29 cellular contexts compared by ENCODE assay signal in the genomic region with DNA sequence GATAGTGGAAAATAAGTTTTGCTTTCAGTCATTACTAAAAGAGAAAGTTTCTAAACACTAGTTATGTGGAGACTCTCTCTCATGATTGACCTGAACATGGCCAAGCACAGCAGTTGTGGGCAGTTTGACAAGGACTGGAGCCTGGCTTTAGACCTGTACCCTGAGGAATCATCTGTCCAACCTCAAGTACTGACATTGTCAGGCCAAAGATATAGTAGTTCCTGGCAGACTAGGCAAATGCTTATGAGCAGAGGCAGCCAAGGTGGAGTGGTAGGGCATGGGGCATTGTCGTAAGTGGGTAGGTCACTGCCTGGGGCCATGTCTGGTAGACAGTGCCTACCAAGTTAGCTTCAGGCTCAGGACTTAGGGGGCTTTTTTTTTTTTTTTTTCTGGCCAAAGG. TPM values are rescaled to one million over a fixed set of nuclear protein-coding genes. Genes with fewer than 3 reads are reported as not detected.
"Had no signal": no experiment of that assay in that cellular context is flagged by ENCODE, and none has a peak within 500 bp of the region (broad histone marks: within the 10 kb centered on the region; RNA-seq: fewer than 3 reads in every experiment).

No MANE protein-coding gene starts in this region.

- H3K4me3 ChIP-seq: esophagus squamous epithelium, gastroesophageal sphincter had no signal

- H3K27me3 ChIP-seq: brain microvascular endothelial cell, esophagus squamous epithelium, gastroesophageal sphincter had no signal

- H3K27ac ChIP-seq: brain microvascular endothelial cell, epithelial cell of prostate, esophagus squamous epithelium, gastroesophageal sphincter had no signal

- H3K36me3 ChIP-seq: brain microvascular endothelial cell, esophagus squamous epithelium, gastroesophageal sphincter had no signal

- DNase-seq: activated CD4-positive, alpha-beta memory T cell treated with anti-CD3 and anti-CD28 coated beads, Interleukin-2, amount 10 ng/mL, durations not matched to agents 7 days and 5 days; activated CD4-positive, alpha-beta T cell treated with anti-CD3 and anti-CD28 coated beads for 36 hours; activated CD4-positive, alpha-beta T cell treated with anti-CD3 and anti-CD28 coated beads, Interleukin-2, amount 10 ng/mL, durations not matched to agents 7 days and 5 days; activated CD4-positive, alpha-beta T cell treated with anti-CD3 and anti-CD28 coated beads, Interleukin-2, amount 50 U/mL, for 4 hours; activated CD4-positive, CD25-positive, alpha-beta regulatory T cell; activated CD4-positive, CD25-positive, alpha-beta regulatory T cell treated with anti-CD3 and anti-CD28 coated beads, Interleukin-2, amount 50 U/mL, for 72 hours; activated CD8-positive, alpha-beta memory T cell treated with anti-CD3 and anti-CD28 coated beads, Interleukin-2, amount 50 U/mL, for 48 hours; activated gamma-delta T cell; activated naive CD4-positive, alpha-beta T cell; activated naive CD4-positive, alpha-beta T cell treated with anti-CD3 and anti-CD28 coated beads, Interleukin-2, amount 10 ng/mL, durations not matched to agents 7 days and 5 days; activated naive CD8-positive, alpha-beta T cell treated with anti-CD3 and anti-CD28 coated beads, Interleukin-2, amount 10 ng/mL, durations not matched to agents 7 days and 5 days; activated T-cell treated with anti-CD3 and anti-CD28 coated beads for 4 hours; activated T-cell treated with anti-CD3 and anti-CD28 coated beads, Interleukin-2, amount 50 U/mL, for 24 hours; activated T-cell treated with anti-CD3 and anti-CD28 coated beads, Interleukin-2, amount 50 U/mL, for 72 hours; brain microvascular endothelial cell; caudate nucleus; cortex of kidney; dermis blood vessel endothelial cell; effector CD4-positive, alpha-beta T cell; effector memory CD8-positive, alpha-beta T cell; esophagus squamous epithelium; foreskin melanocyte; T-helper 2 cell had no signal

- H3K4me1 ChIP-seq: esophagus squamous epithelium, gastroesophageal sphincter had no signal

- ATAC-seq: activated CD4-positive, alpha-beta T cell treated with anti-CD3 and anti-CD28 coated beads for 36 hours; activated naive CD4-positive, alpha-beta T cell treated with anti-CD3 and anti-CD28 coated beads, Interleukin-2, amount 50 U/mL, for 72 hours; activated T-cell treated with anti-CD3 and anti-CD28 coated beads, Interleukin-2, amount 50 U/mL, for 72 hours; effector memory CD8-positive, alpha-beta T cell; gastroesophageal sphincter had no signal

- H3K9me3 ChIP-seq: esophagus squamous epithelium, gastroesophageal sphincter had no signal

RNA-seq across cellular contexts. Expression of a gene that starts 20.9 kb away (rescaled TPM):
- total RNA-seq: activated CD4-positive, alpha-beta memory T cell treated with anti-CD3 and anti-CD28 coated beads, Interleukin-2, amount 10 ng/mL, durations not matched to agents 7 days and 5 days; activated CD4-positive, alpha-beta T cell treated with anti-CD3 and anti-CD28 coated beads, Interleukin-2, amount 10 ng/mL, durations not matched to agents 7 days and 5 days; activated naive CD8-positive, alpha-beta T cell treated with anti-CD3 and anti-CD28 coated beads, Interleukin-2, amount 10 ng/mL, durations not matched to agents 7 days and 5 days; activated T-cell treated with anti-CD3 and anti-CD28 coated beads, Interleukin-2, amount 50 U/mL, for 72 hours; dermis blood vessel endothelial cell; fibroblast of lung; fibroblast of villous mesenchyme; T-helper 1 cell treated with Interleukin-12 subunit alpha and Interleukin-12 subunit beta and Interleukin-4 antibody, amounts not matched to agents 30 ng/mL and 1 ng/mL, for 36 hours had no signal
